Comparison of ENCODE assay signal across 10 cellular contexts in the genomic region with DNA sequence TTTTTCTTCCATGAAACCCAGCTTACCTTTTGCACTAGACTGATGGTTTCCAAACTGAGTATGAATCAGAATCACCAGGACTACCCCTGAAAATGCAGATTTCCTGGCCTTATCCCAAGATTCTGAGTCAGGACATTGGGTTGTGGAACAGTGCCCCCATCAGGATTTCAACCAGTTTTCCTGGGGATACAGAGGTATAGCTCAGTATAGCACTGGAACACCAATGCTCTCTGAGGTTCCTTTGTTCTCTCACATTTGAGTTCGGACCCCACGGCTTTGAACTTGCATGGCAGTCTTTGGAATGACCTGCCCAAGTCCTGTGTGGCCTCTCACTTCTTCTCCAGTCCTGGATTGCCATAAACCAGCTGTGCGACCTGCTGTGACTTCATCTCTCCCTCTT. TPM values are rescaled to one million over a fixed set of nuclear protein-coding genes. Genes with fewer than 3 reads are reported as not detected.
DNase-seq lines count a peak whose midpoint lies in the region; ATAC-seq lines count a peak whose summit lies in the region.
"Had no signal": no experiment of that assay in that cellular context is flagged by ENCODE, and none has a peak within 500 bp of the region (broad histone marks: within the 10 kb centered on the region; RNA-seq: fewer than 3 reads in every experiment).

No MANE protein-coding gene starts in this region.

- H3K4me1 ChIP-seq in ACC112 (ENCODE audit: control insufficient read depth, insufficient read depth, low read length, unreplicated experiment) = peaks cover 46% of the 10 kb centered on the region
- H3K4me1 ChIP-seq: Caco-2 had no signal

- no peaks in the 10 kb centered on the region for H3K36me3 Mint-ChIP-seq in dendritic cell treated with granulocyte-macrophage colony-stimulating factor and Interleukin-4, amounts not matched to agents 40 ng/mL and 50 ng/mL, for 4 days (ENCODE audit: low read depth)

- no peaks in the 10 kb centered on the region for H3K79me2 ChIP-seq in ACC112 (ENCODE audit: control insufficient read depth, insufficient read depth, low read length, unreplicated experiment)

- no peak overlapping the region for H3K4me3 Mint-ChIP-seq in dendritic cell treated with granulocyte-macrophage colony-stimulating factor and Interleukin-4, amounts not matched to agents 40 ng/mL and 50 ng/mL, for 4 days
- H3K4me3 Mint-ChIP-seq: activated T-cell treated with anti-CD3 and anti-CD28 coated beads, Interleukin-2, amount 50 U/mL, for 4 hours had no signal

- H3K27me3 Mint-ChIP-seq in dendritic cell treated with granulocyte-macrophage colony-stimulating factor and Interleukin-4, amounts not matched to agents 40 ng/mL and 50 ng/mL, for 4 days = peaks cover 10% of the 10 kb centered on the region

- intact Hi-C loops in dendritic cell treated with granulocyte-macrophage colony-stimulating factor and Interleukin-4, amounts not matched to agents 40 ng/mL and 50 ng/mL, for 4 days (cut with micrococcal nuclease) = loop anchor here (2.0 kb wide), 1 partner anchor 108 kb away; no protein-coding TSS in a partner anchor

- no peak overlapping the region for H2AFZ ChIP-seq in ACC112 (ENCODE audit: low read length, unreplicated experiment)

- peaks cover 76% of the 10 kb centered on the region for H3K4me1 Mint-ChIP-seq in dendritic cell treated with granulocyte-macrophage colony-stimulating factor and Interleukin-4, amounts not matched to agents 40 ng/mL and 50 ng/mL, for 4 days (ENCODE audit: low read depth)

- H3K4me3 ChIP-seq in ACC112 (ENCODE audit: low read depth, low read length) = peak overlapping the region; percentile 45; the same call in 1 of the 2 replicates

- peak; percentile 6 for DNase-seq in LHCN-M2 (ENCODE audit: low read depth)
- no peak for DNase-seq in left lobe of liver (ENCODE audit: low spot score)
- no peak for DNase-seq in SIG-M5 treated with dmso at 0.1 percent for 504 hours (lab: John Stamatoyannopoulos, UW; ENCODE audit: unreplicated experiment)
- DNase-seq in activated CD4-positive, alpha-beta T cell treated with anti-CD3 and anti-CD28 coated beads, Interleukin-2, amount 50 U/mL, for 48 hours = no peak
- DNase-seq: activated T-cell treated with anti-CD3 and anti-CD28 coated beads, Interleukin-2, amount 50 U/mL, for 4 hours had no signal

- peak; percentile 31 for ATAC-seq in left lobe of liver
- ATAC-seq in GM18498 (IDR thresholded peaks at IDR 0.05; ENCODE audit: unreplicated experiment) = no peak
- ATAC-seq in GM21526 (IDR thresholded peaks at IDR 0.05; ENCODE audit: low FRiP score, unreplicated experiment) = no peak
- ATAC-seq: activated T-cell treated with anti-CD3 and anti-CD28 coated beads, Interleukin-2, amount 50 U/mL, for 4 hours had no signal

- no peaks in the 10 kb centered on the region for H3K9me3 Mint-ChIP-seq in dendritic cell treated with granulocyte-macrophage colony-stimulating factor and Interleukin-4, amounts not matched to agents 40 ng/mL and 50 ng/mL, for 4 days
- H3K9me3 Mint-ChIP-seq: activated T-cell treated with anti-CD3 and anti-CD28 coated beads, Interleukin-2, amount 50 U/mL, for 4 hours had no signal

- H3K27ac ChIP-seq in ACC112 (ENCODE audit: low read depth, low read length) = peak overlapping the region; percentile 83

- no peaks in the 10 kb centered on the region for H3K27me3 ChIP-seq in ACC112 (ENCODE audit: insufficient read depth, low read length)

- H3K27ac Mint-ChIP-seq in dendritic cell treated with granulocyte-macrophage colony-stimulating factor and Interleukin-4, amounts not matched to agents 40 ng/mL and 50 ng/mL, for 4 days = peak overlapping the region; percentile 56

- no peaks in the 10 kb centered on the region for H3K36me3 ChIP-seq in ACC112 (ENCODE audit: insufficient read depth, low read length)

RNA-seq across cellular contexts. Expression of a gene that starts 12.8 kb away (rescaled TPM):
- total RNA-seq in LHCN-M2 (2014; rRNA removed) = not detected in 2 replicates
- not detected for polyA plus RNA-seq in LHCN-M2 (2012)
- total RNA-seq in left lobe of liver = not detected
- total RNA-seq: activated T-cell treated with anti-CD3 and anti-CD28 coated beads, Interleukin-2, amount 50 U/mL, for 4 hours; Caco-2 had no signal

RNA-seq across cellular contexts. Expression of a gene that starts 20.9 kb away (rescaled TPM):
- total RNA-seq in LHCN-M2 (2014; rRNA removed) (not detected in 2 replicates), left lobe of liver (not detected)
- polyA plus RNA-seq in LHCN-M2 (2012) = not detected
- total RNA-seq: activated T-cell treated with anti-CD3 and anti-CD28 coated beads, Interleukin-2, amount 50 U/mL, for 4 hours; Caco-2 had no signal

RNA-seq across cellular contexts. Expression of a gene that starts 36.4 kb away (rescaled TPM):
- total RNA-seq in LHCN-M2 (2014; rRNA removed) (not detected in 2 replicates), left lobe of liver (not detected)
- not detected for polyA plus RNA-seq in LHCN-M2 (2012)
- total RNA-seq: activated T-cell treated with anti-CD3 and anti-CD28 coated beads, Interleukin-2, amount 50 U/mL, for 4 hours; Caco-2 had no signal

RNA-seq across cellular contexts. Expression of a gene that starts 49.8 kb away (rescaled TPM):
- not detected in 2 replicates for total RNA-seq in LHCN-M2 (2014; rRNA removed)
- polyA plus RNA-seq in LHCN-M2 (2012) = not detected
- total RNA-seq in left lobe of liver = not detected
- total RNA-seq: activated T-cell treated with anti-CD3 and anti-CD28 coated beads, Interleukin-2, amount 50 U/mL, for 4 hours; Caco-2 had no signal

RNA-seq across cellular contexts. Expression of a gene that starts 51.4 kb away (rescaled TPM):
- not detected in 2 replicates for total RNA-seq in LHCN-M2 (2014; rRNA removed)
- 15.5 TPM for polyA plus RNA-seq in LHCN-M2 (2012)
- 0.91 TPM for total RNA-seq in left lobe of liver
- total RNA-seq: Caco-2 had no signal
